In genomic region chr6:125834347-125834746, GRCh38 we compare ENCODE assay signal across 9 cellular contexts. TPM values are rescaled to one million over a fixed set of nuclear protein-coding genes. Genes with fewer than 3 reads are reported as not detected.
A peak's percentile ranks its signal among the peaks of the same experiment; 100 is the strongest.
DNase-seq lines count a peak whose midpoint lies in the region; ATAC-seq and TF ChIP-seq lines count a peak whose summit lies in the region.
"Had no signal": no experiment of that assay in that cellular context is flagged by ENCODE, and none has a peak within 500 bp of the region (broad histone marks: within the 10 kb centered on the region; RNA-seq: fewer than 3 reads in every experiment).

No MANE protein-coding gene starts in this region.

- POLR2A ChIA-PET in activated CD4-positive, alpha-beta memory T cell treated with anti-CD3 and anti-CD28 coated beads for 36 hours (lab: Charles Lee) = interaction anchor here (1.1 kb wide), 1 partner anchor 54 kb away, joined by 3 read pairs; no protein-coding TSS in a partner anchor

- peaks cover 6% of the 10 kb centered on the region for H3K36me3 Mint-ChIP-seq in activated CD4-positive, alpha-beta memory T cell treated with anti-CD3 and anti-CD28 coated beads for 36 hours
- no peaks in the 10 kb centered on the region for H3K36me3 Mint-ChIP-seq in Calu3 (ENCODE audit: insufficient read depth, unreplicated experiment)

- TF ChIP-seq CTCF in Calu3 (IDR thresholded peaks at IDR 0.05; ENCODE audit: unreplicated experiment) (no peak), GM13977 (IDR thresholded peaks at IDR 0.05; ENCODE audit: extremely low read depth, insufficient read depth, missing control alignments) (no peak)

- intact Hi-C loops in activated CD4-positive, alpha-beta memory T cell treated with anti-CD3 and anti-CD28 coated beads for 36 hours (cut with micrococcal nuclease) = no loop called here
- intact Hi-C loops in Calu3 (cut with micrococcal nuclease; ENCODE audit: unreplicated experiment) = no loop called here

- H3K27ac Mint-ChIP-seq in activated CD4-positive, alpha-beta memory T cell treated with anti-CD3 and anti-CD28 coated beads for 36 hours = peak overlapping the region; percentile 36
- no peak overlapping the region for H3K27ac Mint-ChIP-seq in Calu3 (ENCODE audit: unreplicated experiment)
- H3K27ac Mint-ChIP-seq: IgD-negative memory B cell had no signal

- no peaks in the 10 kb centered on the region for H3K9me3 Mint-ChIP-seq in activated CD4-positive, alpha-beta memory T cell treated with anti-CD3 and anti-CD28 coated beads for 36 hours
- H3K9me3 Mint-ChIP-seq in Calu3 (ENCODE audit: low read depth, unreplicated experiment) = no peaks in the 10 kb centered on the region
- H3K9me3 Mint-ChIP-seq: IgD-negative memory B cell had no signal

- in situ Hi-C loops in GM13977 (cut with MboI; ENCODE audit: low pct_unique_long_range_greater_than_20kb, low sequenced_read_pairs, unreplicated experiment) = no loop called here

- H3K4me1 Mint-ChIP-seq in activated CD4-positive, alpha-beta memory T cell treated with anti-CD3 and anti-CD28 coated beads for 36 hours (ENCODE audit: low read depth) = peaks cover 58% of the 10 kb centered on the region
- H3K4me1 Mint-ChIP-seq in Calu3 (ENCODE audit: low read depth, unreplicated experiment) = no peaks in the 10 kb centered on the region

- CTCF ChIA-PET in activated CD4-positive, alpha-beta memory T cell treated with anti-CD3 and anti-CD28 coated beads for 36 hours (lab: Charles Lee) = interaction anchor here (0.6 to 1.9 kb wide), 3 partner anchors 43 to 54 kb away, joined by 4 to 9 read pairs (median 4); partner anchors contain the start of gene NCOA7
- CTCF ChIA-PET in Calu3 (lab: Charles Lee) = no interaction called here

- no peak for DNase-seq in activated CD4-positive, alpha-beta memory T cell treated with anti-CD3 and anti-CD28 coated beads for 36 hours
- DNase-seq in renal cortical epithelial cell (ENCODE audit: low read depth) (peak; percentile 56), iPS-NIHi7 (ENCODE audit: extremely low spot score) (no peak), Calu3 (no peak), GM13977 (ENCODE audit: low spot score) (no peak), HCEC 1CT (no peak)

- H3K27me3 Mint-ChIP-seq in activated CD4-positive, alpha-beta memory T cell treated with anti-CD3 and anti-CD28 coated beads for 36 hours = no peaks in the 10 kb centered on the region
- no peaks in the 10 kb centered on the region for H3K27me3 Mint-ChIP-seq in Calu3 (ENCODE audit: unreplicated experiment)
- H3K27me3 Mint-ChIP-seq: IgD-negative memory B cell had no signal

- ATAC-seq in GM19023 (IDR thresholded peaks at IDR 0.05; ENCODE audit: unreplicated experiment) = peak; percentile 77
- ATAC-seq in HG02759 (IDR thresholded peaks at IDR 0.05; ENCODE audit: unreplicated experiment) = peak; percentile 84

- BruUV-seq in Calu3 (replicated peaks; lab: Mats Ljungman, UMichigan) = no TSS peak

- H3K4me3 Mint-ChIP-seq in activated CD4-positive, alpha-beta memory T cell treated with anti-CD3 and anti-CD28 coated beads for 36 hours = no peak overlapping the region
- H3K4me3 Mint-ChIP-seq in Calu3 (ENCODE audit: low read depth, unreplicated experiment) = no peak overlapping the region

RNA-seq across cellular contexts. Expression of gene NCOA7, which starts 43.6 kb away (rescaled TPM):
- 10 to 100 TPM; 42.3 to 43.4 TPM for total RNA-seq in activated CD4-positive, alpha-beta memory T cell treated with anti-CD3 and anti-CD28 coated beads for 36 hours
- total RNA-seq in renal cortical epithelial cell (10.6 and 59.0 TPM in 2 replicates), Calu3 (2022) (97.1 and 102 TPM in 2 replicates)
